Comparison of ENCODE assay signal across 17 cellular contexts in the genomic region with DNA sequence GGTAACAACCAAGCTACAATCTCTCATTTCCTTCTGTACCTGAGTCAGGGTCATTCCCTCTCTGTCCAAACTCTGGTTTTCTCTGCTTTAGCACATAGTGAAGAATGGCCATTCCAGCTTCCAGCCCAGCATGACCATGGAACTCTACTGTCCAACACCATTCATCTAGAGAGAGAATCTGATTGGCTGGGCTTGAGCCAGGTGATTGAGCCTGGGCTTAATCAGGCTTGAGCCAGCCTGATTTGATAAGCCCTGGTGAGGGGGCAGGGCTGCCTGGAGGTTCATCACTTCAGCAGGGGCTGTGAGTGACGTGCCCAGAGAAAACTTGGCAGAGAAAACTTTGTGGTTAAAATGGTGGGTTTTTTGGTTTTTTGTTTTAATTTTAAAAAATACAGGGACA.
DNase-seq lines count a peak whose midpoint lies in the region; ATAC-seq and TF ChIP-seq lines count a peak whose summit lies in the region.
"Had no signal": no experiment of that assay in that cellular context is flagged by ENCODE, and none has a peak within 500 bp of the region (broad histone marks: within the 10 kb centered on the region; RNA-seq: fewer than 3 reads in every experiment).

No MANE protein-coding gene starts in this region.

- H2AFZ ChIP-seq in neuronal stem cell (ENCODE audit: low read length), result no peak overlapping the region

- H2BK5ac ChIP-seq in neuronal stem cell (ENCODE audit: low read length), result no peak overlapping the region

- H2BK120ac ChIP-seq in neuronal stem cell (ENCODE audit: low read depth, low read length), result no peak overlapping the region

- H3K27ac ChIP-seq in psoas muscle (peak overlapping the region; percentile 74), right lobe of liver (no peak overlapping the region), neuronal stem cell (replicated peaks; ENCODE audit: low read length) (no peak overlapping the region)
- H3K27ac ChIP-seq: C4-2B, Peyer's patch had no signal

- ATAC-seq in effector memory CD8-positive, alpha-beta T cell (replicated peaks), result no peak
- ATAC-seq in psoas muscle (no peak), right lobe of liver (no peak)

- H3K27ac Mint-ChIP-seq in effector memory CD8-positive, alpha-beta T cell, result peak overlapping the region; percentile 52 to 54
- no peak overlapping the region for H3K27ac Mint-ChIP-seq in osteocyte (ENCODE audit: unreplicated experiment)

- H4K91ac ChIP-seq in neuronal stem cell (ENCODE audit: low read depth, low read length, poor library complexity), result no peak overlapping the region

- H3K23ac ChIP-seq in neuronal stem cell (ENCODE audit: low read depth, low read length, poor library complexity), result no peak overlapping the region

- H4K8ac ChIP-seq in neuronal stem cell (ENCODE audit: low read depth, low read length), result no peak overlapping the region

- H3K4me2 ChIP-seq in neuronal stem cell (ENCODE audit: insufficient read depth, low read length, poor library complexity, severe bottlenecking), result no peak overlapping the region

- TF ChIP-seq POLR2A in right lobe of liver (IDR thresholded peaks at IDR 0.05), result no peak

- H3K9me3 ChIP-seq in psoas muscle (no peaks in the 10 kb centered on the region), right lobe of liver (no peaks in the 10 kb centered on the region), neuronal stem cell (replicated peaks in 1 of 2; ENCODE audit: control insufficient read depth in 2 of 2, insufficient read depth in 1 of 2, low read depth in 1 of 2, low read length in 2 of 2) (peaks cover 0 to 2% of the 10 kb centered on the region in 2 donors)
- H3K9me3 ChIP-seq: Peyer's patch had no signal

- no peak overlapping the region for H3K9ac ChIP-seq in neuronal stem cell (ENCODE audit: low read depth, low read length, poor library complexity)

- no peak overlapping the region for H3K4me3 Mint-ChIP-seq in effector memory CD8-positive, alpha-beta T cell
- no peak overlapping the region for H3K4me3 Mint-ChIP-seq in osteocyte (ENCODE audit: unreplicated experiment)

- TF ChIP-seq CTCF in psoas muscle (IDR thresholded peaks at IDR 0.05) (no peak), osteocyte (IDR thresholded peaks at IDR 0.05) (no peak), right lobe of liver (IDR thresholded peaks at IDR 0.05) (no peak)

- intact Hi-C loops in psoas muscle (cut with DNase I) (loop anchor here in 1 of 2 donors (5.0 kb wide), 1 partner anchor 48 kb away; no protein-coding TSS in a partner anchor), right lobe of liver (cut with DNase I) (no loop called here)

- H3K27me3 ChIP-seq in psoas muscle (ENCODE audit: insufficient read depth in 3 of 3, low read length in 2 of 3) (no peaks in the 10 kb centered on the region), right lobe of liver (no peaks in the 10 kb centered on the region), neuronal stem cell (ENCODE audit: control insufficient read depth in 3 of 3, insufficient read depth in 3 of 3, low read depth in 1 of 3, low read length in 3 of 3) (no peaks in the 10 kb centered on the region)
- H3K27me3 ChIP-seq: Peyer's patch had no signal

- H2BK12ac ChIP-seq in neuronal stem cell (ENCODE audit: low read length), result no peak overlapping the region

- H3K36me3 Mint-ChIP-seq in effector memory CD8-positive, alpha-beta T cell (ENCODE audit: insufficient read depth), result peaks cover 44% of the 10 kb centered on the region
- H3K36me3 Mint-ChIP-seq in osteocyte (ENCODE audit: unreplicated experiment), result peaks cover 25% of the 10 kb centered on the region

- no peak overlapping the region for H2AK5ac ChIP-seq in neuronal stem cell (ENCODE audit: low read depth, low read length)

- H3K9me3 Mint-ChIP-seq in effector memory CD8-positive, alpha-beta T cell, result no peaks in the 10 kb centered on the region
- no peaks in the 10 kb centered on the region for H3K9me3 Mint-ChIP-seq in osteocyte (ENCODE audit: unreplicated experiment)

- H3K4ac ChIP-seq in neuronal stem cell (ENCODE audit: low read length), result no peak overlapping the region

- no peak overlapping the region for H3K14ac ChIP-seq in neuronal stem cell (ENCODE audit: low read length)

- H3K18ac ChIP-seq in neuronal stem cell (ENCODE audit: low read length), result no peak overlapping the region

- peaks cover 0 to 38% of the 10 kb centered on the region in 2 donors for H3K36me3 ChIP-seq in psoas muscle (ENCODE audit: insufficient read depth in 1 of 2, low read depth in 1 of 2)
- peaks cover 0 to 31% (median 2%) of the 10 kb centered on the region in 4 donors for H3K36me3 ChIP-seq in right lobe of liver
- H3K36me3 ChIP-seq in neuronal stem cell (replicated peaks in 1 of 2; ENCODE audit: control insufficient read depth in 2 of 2, insufficient read depth in 2 of 2, low read length in 2 of 2), result peaks cover 13 to 89% of the 10 kb centered on the region in 2 donors

- H2BK15ac ChIP-seq in neuronal stem cell (ENCODE audit: low read length), result no peak overlapping the region

- WGBS in psoas muscle, 3 donors, result 80 to 83% (median 83%) methylated on average over 1 of the region's 1 CpG
- WGBS in right lobe of liver (ENCODE audit: insufficient coverage, low coverage, low lambda C conversion rate, missing lambda C conversion rate), result 86% methylated on average over 1 of the region's 1 CpG
- no CpG with 5 or more reads among the region's 1 CpG for WGBS in neuronal stem cell (ENCODE audit: extremely low coverage in 2 of 2, insufficient read length in 2 of 2, insufficient replicate concordance in 1 of 2), 2 donors

- no peaks in the 10 kb centered on the region for H3K27me3 Mint-ChIP-seq in effector memory CD8-positive, alpha-beta T cell
- H3K27me3 Mint-ChIP-seq in osteocyte (ENCODE audit: unreplicated experiment), result no peaks in the 10 kb centered on the region

- DNase-seq in ELF-1 (ENCODE audit: low read depth, low spot score) (peak; percentile 10), LHCN-M2 (ENCODE audit: low read depth) (peak; percentile 18), psoas muscle (no peak), HuH-7.5 (ENCODE audit: low spot score) (no peak), osteocyte (ENCODE audit: extremely low spot score, unreplicated experiment) (no peak), right lobe of liver (no peak), neuronal stem cell (ENCODE audit: low spot score) (no peak)
- DNase-seq in effector memory CD8-positive, alpha-beta T cell, result no peak
- DNase-seq: DMS 273 treated with DMSO at 0.1 percent for 48 hours, GDM1, KG1, MV-4-11, NCI-H187, NCI-H226, NCI-H524 treated with DMSO at 0.1 percent for 48 hours, Peyer's patch had no signal

- peaks cover 6 to 41% of the 10 kb centered on the region in 2 donors for H3K4me1 Mint-ChIP-seq in effector memory CD8-positive, alpha-beta T cell (ENCODE audit: low read depth in 2 of 2)
- peaks cover 8% of the 10 kb centered on the region for H3K4me1 Mint-ChIP-seq in osteocyte (ENCODE audit: unreplicated experiment)

- H3K4me3 ChIP-seq in psoas muscle, result no peak overlapping the region
- H3K4me3 ChIP-seq in right lobe of liver, result no peak overlapping the region
- no peak overlapping the region for H3K4me3 ChIP-seq in neuronal stem cell (ENCODE audit: low read length in 2 of 2)
- H3K4me3 ChIP-seq: Peyer's patch had no signal

- H3K4me1 ChIP-seq in psoas muscle (peaks cover 60% of the 10 kb centered on the region), right lobe of liver (peaks cover 0 to 4% (median 0%) of the 10 kb centered on the region in 4 donors), neuronal stem cell (ENCODE audit: control insufficient read depth in 2 of 2, insufficient read depth in 1 of 2, low read depth in 1 of 2, low read length in 2 of 2) (peaks cover 7 to 12% of the 10 kb centered on the region in 2 donors)

- H3K79me1 ChIP-seq in neuronal stem cell (ENCODE audit: low read depth, low read length), result peaks cover 7% of the 10 kb centered on the region

Comparison
In these comparisons a context has a peak if more than half of its experiments do, and no peak if none do; other contexts are left out.
1. DNase-seq: peak in ELF-1 (single experiment) and LHCN-M2 (single experiment); none in effector memory CD8-positive, alpha-beta T cell (0 of 3), psoas muscle (0 of 2), HuH-7.5 (single experiment), osteocyte (single experiment), right lobe of liver (0 of 3) and neuronal stem cell (single experiment).